In genomic region chr2:3169106-3169870, GRCh38 we compare ENCODE assay signal across 12 cellular contexts.
DNase-seq lines count a peak whose midpoint lies in the region; ATAC-seq and TF ChIP-seq lines count a peak whose summit lies in the region.
"Had no signal": no experiment of that assay in that cellular context is flagged by ENCODE, and none has a peak within 500 bp of the region (broad histone marks: within the 10 kb centered on the region; RNA-seq: fewer than 3 reads in every experiment).

No MANE protein-coding gene starts in this region.

- intact Hi-C loops in gastrocnemius medialis (cut with DNase I; ENCODE audit: low total_unique reads), result no loop called here

- ATAC-seq in GM21381 (IDR thresholded peaks at IDR 0.05; ENCODE audit: unreplicated experiment) (no peak), gastrocnemius medialis (no peak)
- ATAC-seq: activated CD8-positive, alpha-beta memory T cell treated with anti-CD3 and anti-CD28 coated beads, Interleukin-2, amount 10 ng/mL, durations not matched to agents 7 days and 5 days; naive thymus-derived CD8-positive, alpha-beta T cell had no signal

- in situ Hi-C loops in gastrocnemius medialis (cut with MboI; ENCODE audit: low sequenced_read_pairs in 4 of 4), result no loop called here

- WGBS in suprapubic skin, result 77% methylated on average over 20 of the region's 20 CpGs

- H3K27ac ChIP-seq in WERI-Rb-1 (peak overlapping the region; percentile 20), suprapubic skin (no peak overlapping the region), gastrocnemius medialis (no peak overlapping the region)
- H3K27ac ChIP-seq: testis had no signal

- peaks cover 2% of the 10 kb centered on the region for H3K9me3 ChIP-seq in WERI-Rb-1 (ENCODE audit: severe bottlenecking)
- no peaks in the 10 kb centered on the region for H3K9me3 ChIP-seq in suprapubic skin
- no peaks in the 10 kb centered on the region for H3K9me3 ChIP-seq in gastrocnemius medialis
- H3K9me3 ChIP-seq: testis had no signal

- TF ChIP-seq EP300 in suprapubic skin (IDR thresholded peaks at IDR 0.05), result no peak

- peak; percentile 57 for DNase-seq in activated effector memory CD4-positive, alpha-beta T cell treated with anti-CD3 and anti-CD28 coated beads, Interleukin-2, amount 50 U/mL, for 16 hours
- no peak for DNase-seq in activated effector memory CD4-positive, alpha-beta T cell treated with Interleukin-2 at 50 U/mL for 16 hours
- DNase-seq in WERI-Rb-1, result peak; percentile 62
- peak; percentile 61 for DNase-seq in hepatic stellate cell (ENCODE audit: low spot score)
- peak; percentile 31 to 33 for DNase-seq in suprapubic skin (ENCODE audit: low spot score in 2 of 2)
- no peak for DNase-seq in gastrocnemius medialis
- no peak for DNase-seq in COLO668 (lab: John Stamatoyannopoulos, UW; ENCODE audit: unreplicated experiment)
- DNase-seq: activated CD8-positive, alpha-beta memory T cell treated with anti-CD3 and anti-CD28 coated beads, Interleukin-2, amount 10 ng/mL, durations not matched to agents 7 days and 5 days; MM.1S; naive thymus-derived CD8-positive, alpha-beta T cell; testis had no signal

- no peak for TF ChIP-seq POLR2A in suprapubic skin (IDR thresholded peaks at IDR 0.05)
- no peak for TF ChIP-seq POLR2A in gastrocnemius medialis (IDR thresholded peaks at IDR 0.05)

- H3K4me3 ChIP-seq in WERI-Rb-1 (ENCODE audit: low read depth, low read length) (no peak overlapping the region), suprapubic skin (no peak overlapping the region), gastrocnemius medialis (no peak overlapping the region)
- H3K4me3 ChIP-seq: testis had no signal

- no peaks in the 10 kb centered on the region for H3K27me3 ChIP-seq in WERI-Rb-1 (ENCODE audit: insufficient read depth, low read depth, severe bottlenecking)
- no peaks in the 10 kb centered on the region for H3K27me3 ChIP-seq in suprapubic skin
- no peaks in the 10 kb centered on the region for H3K27me3 ChIP-seq in gastrocnemius medialis
- H3K27me3 ChIP-seq: testis had no signal

- H3K36me3 ChIP-seq in WERI-Rb-1 (no peaks in the 10 kb centered on the region; the same call in 1 of the 2 replicates), suprapubic skin (no peaks in the 10 kb centered on the region), gastrocnemius medialis (no peaks in the 10 kb centered on the region)

- TF ChIP-seq CTCF in WERI-Rb-1 (IDR thresholded peaks at IDR 0.05; ENCODE audit: low read depth, low read length) (no peak), suprapubic skin (IDR thresholded peaks at IDR 0.05) (no peak), gastrocnemius medialis (IDR thresholded peaks at IDR 0.05 in 4 of 5, conservative IDR thresholded peaks at IDR 0.05 in 1 of 5) (no peak)

- peaks cover 24% of the 10 kb centered on the region for H3K4me1 ChIP-seq in suprapubic skin
- H3K4me1 ChIP-seq in gastrocnemius medialis, result no peaks in the 10 kb centered on the region
- H3K4me1 ChIP-seq: testis had no signal

Comparison
In these comparisons a context has a peak if more than half of its experiments do, and no peak if none do; other contexts are left out.
1. DNase-seq: peak in activated effector memory CD4-positive, alpha-beta T cell treated with anti-CD3 and anti-CD28 coated beads, Interleukin-2, amount 50 U/mL, for 16 hours (single experiment), WERI-Rb-1 (single experiment), hepatic stellate cell (single experiment) and suprapubic skin (2 of 2); none in activated effector memory CD4-positive, alpha-beta T cell treated with Interleukin-2 at 50 U/mL for 16 hours (single experiment), gastrocnemius medialis (0 of 2) and COLO668 (single experiment).